34 cellular contexts compared by ENCODE assay signal in the genomic region with DNA sequence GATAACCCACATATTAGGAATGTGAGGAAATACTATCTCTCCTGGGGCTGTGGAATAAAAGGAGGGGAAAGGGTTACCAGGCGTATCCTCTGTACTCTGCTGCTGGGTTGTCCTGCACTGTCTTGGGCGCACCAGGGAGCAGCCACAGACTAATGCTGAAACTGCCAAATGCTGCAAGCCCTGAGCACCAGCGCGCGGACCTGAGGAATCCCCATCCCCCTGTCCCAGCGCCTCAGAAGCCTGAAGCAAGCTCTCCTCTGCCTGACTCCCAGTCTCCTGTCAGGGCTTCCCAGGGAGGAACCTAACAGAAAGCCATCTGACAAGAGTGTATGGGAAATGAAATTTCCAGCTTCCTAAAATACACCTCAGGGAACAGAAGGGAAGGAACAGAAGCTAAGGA.
"Had no signal": no experiment of that assay in that cellular context is flagged by ENCODE, and none has a peak within 500 bp of the region (broad histone marks: within the 10 kb centered on the region; RNA-seq: fewer than 3 reads in every experiment).

No MANE protein-coding gene starts in this region.

- ATAC-seq: activated CD8-positive, alpha-beta memory T cell treated with anti-CD3 and anti-CD28 coated beads, Interleukin-2, amount 10 ng/mL, durations not matched to agents 7 days and 5 days; activated naive CD8-positive, alpha-beta T cell treated with anti-CD3 and anti-CD28 coated beads, Interleukin-2, amount 50 U/mL, for 24 hours; PC-3; Right ventricle myocardium inferior; SK-N-SH treated with all-trans-retinoic acid at 6 μM for 48 hours had no signal

- H3K4me1 Mint-ChIP-seq: activated CD4-positive, alpha-beta memory T cell treated with anti-CD3 and anti-CD28 coated beads, Interleukin-2, amount 10 ng/mL, durations not matched to agents 7 days and 5 days; activated CD8-positive, alpha-beta memory T cell treated with anti-CD3 and anti-CD28 coated beads, Interleukin-2, amount 10 ng/mL, durations not matched to agents 7 days and 5 days; activated naive CD4-positive, alpha-beta T cell treated with anti-CD3 and anti-CD28 coated beads, Interleukin-2, amount 10 ng/mL, durations not matched to agents 7 days and 5 days; activated naive CD8-positive, alpha-beta T cell treated with anti-CD3 and anti-CD28 coated beads, Interleukin-2, amount 50 U/mL, for 24 hours had no signal

- H3K9me3 Mint-ChIP-seq: activated CD4-positive, alpha-beta memory T cell treated with anti-CD3 and anti-CD28 coated beads, Interleukin-2, amount 10 ng/mL, durations not matched to agents 7 days and 5 days; activated naive CD4-positive, alpha-beta T cell treated with anti-CD3 and anti-CD28 coated beads, Interleukin-2, amount 10 ng/mL, durations not matched to agents 7 days and 5 days; activated naive CD8-positive, alpha-beta T cell treated with anti-CD3 and anti-CD28 coated beads, Interleukin-2, amount 50 U/mL, for 24 hours; brain had no signal

- H3K4me3 Mint-ChIP-seq: activated CD4-positive, alpha-beta memory T cell treated with anti-CD3 and anti-CD28 coated beads, Interleukin-2, amount 10 ng/mL, durations not matched to agents 7 days and 5 days; activated CD8-positive, alpha-beta memory T cell treated with anti-CD3 and anti-CD28 coated beads, Interleukin-2, amount 10 ng/mL, durations not matched to agents 7 days and 5 days; activated naive CD4-positive, alpha-beta T cell treated with anti-CD3 and anti-CD28 coated beads, Interleukin-2, amount 10 ng/mL, durations not matched to agents 7 days and 5 days; activated naive CD8-positive, alpha-beta T cell; activated naive CD8-positive, alpha-beta T cell treated with anti-CD3 and anti-CD28 coated beads, Interleukin-2, amount 50 U/mL, for 24 hours; brain had no signal

- H3K36me3 Mint-ChIP-seq: activated CD8-positive, alpha-beta memory T cell treated with anti-CD3 and anti-CD28 coated beads, Interleukin-2, amount 10 ng/mL, durations not matched to agents 7 days and 5 days; activated naive CD4-positive, alpha-beta T cell treated with anti-CD3 and anti-CD28 coated beads, Interleukin-2, amount 10 ng/mL, durations not matched to agents 7 days and 5 days; activated naive CD8-positive, alpha-beta T cell; brain had no signal

- H3K27ac Mint-ChIP-seq: activated CD4-positive, alpha-beta memory T cell treated with anti-CD3 and anti-CD28 coated beads, Interleukin-2, amount 10 ng/mL, durations not matched to agents 7 days and 5 days; activated CD8-positive, alpha-beta memory T cell treated with anti-CD3 and anti-CD28 coated beads, Interleukin-2, amount 10 ng/mL, durations not matched to agents 7 days and 5 days; activated naive CD4-positive, alpha-beta T cell treated with anti-CD3 and anti-CD28 coated beads, Interleukin-2, amount 10 ng/mL, durations not matched to agents 7 days and 5 days; activated naive CD8-positive, alpha-beta T cell; activated naive CD8-positive, alpha-beta T cell treated with anti-CD3 and anti-CD28 coated beads, Interleukin-2, amount 50 U/mL, for 24 hours; brain had no signal

- DNase-seq: activated CD4-positive, alpha-beta memory T cell treated with anti-CD3 and anti-CD28 coated beads, Interleukin-2, amount 10 ng/mL, durations not matched to agents 7 days and 5 days; activated CD4-positive, alpha-beta T cell treated with anti-CD3 and anti-CD28 coated beads for 1 hour; activated CD4-positive, alpha-beta T cell treated with anti-CD3 and anti-CD28 coated beads for 48 hours; activated CD4-positive, CD25-positive, alpha-beta regulatory T cell; activated CD8-positive, alpha-beta memory T cell treated with anti-CD3 and anti-CD28 coated beads for 24 hours; activated CD8-positive, alpha-beta memory T cell treated with anti-CD3 and anti-CD28 coated beads, Interleukin-2, amount 10 ng/mL, durations not matched to agents 7 days and 5 days; activated CD8-positive, alpha-beta memory T cell treated with anti-CD3 and anti-CD28 coated beads, Interleukin-2, amount 50 U/mL, for 48 hours; activated effector memory CD4-positive, alpha-beta T cell treated with Interleukin-2 at 50 U/mL for 16 hours; activated naive CD4-positive, alpha-beta T cell treated with anti-CD3 and anti-CD28 coated beads, Interleukin-2, amount 10 ng/mL, durations not matched to agents 7 days and 5 days; activated naive CD8-positive, alpha-beta T cell treated with anti-CD3 and anti-CD28 coated beads, Interleukin-2, amount 50 U/mL, for 24 hours; activated T-cell treated with anti-CD3 and anti-CD28 coated beads, Interleukin-2, amount 50 U/mL, for 48 hours; anterior cingulate cortex; caudate nucleus; NCI-H1092 treated with DMSO at 0.1 percent for 48 hours; NCI-H1417; NCI-H146; NCI-H187; NCI-H2029 treated with DMSO at 0.1 percent for 48 hours; NCI-H2107; NCI-H2171; NCI-H446 treated with DMSO at 0.1 percent for 48 hours; NCI-H524 treated with DMSO at 0.1 percent for 48 hours; PC-3; Peyer's patch; RPMI8226; SIG-M5; SW 1271; T-helper 1 cell; T-helper 2 cell; T-helper 9 cell had no signal
